In the genomic region with DNA sequence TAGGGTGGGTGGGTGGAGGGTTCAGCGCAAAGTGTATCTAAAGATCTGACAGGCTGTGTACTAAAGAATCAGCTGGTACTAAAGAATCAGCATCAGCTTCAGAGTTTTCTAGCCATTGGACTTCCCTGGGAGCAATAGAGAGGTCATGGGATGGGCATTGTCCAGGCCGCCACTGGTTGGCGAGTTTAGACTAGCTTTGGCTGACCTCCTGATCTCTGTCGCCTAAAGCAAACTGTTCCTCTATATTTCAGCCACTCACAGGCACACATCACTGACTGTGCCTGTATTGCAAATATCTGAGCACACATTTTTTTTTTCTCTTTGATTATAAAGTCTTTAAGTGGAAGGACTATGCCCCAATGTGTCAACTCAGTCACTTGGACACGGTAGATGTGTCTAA, we compare ENCODE assay signal across 35 cellular contexts.
"Had no signal": no experiment of that assay in that cellular context is flagged by ENCODE, and none has a peak within 500 bp of the region (broad histone marks: within the 10 kb centered on the region; RNA-seq: fewer than 3 reads in every experiment).

No MANE protein-coding gene starts in this region.

- DNase-seq: activated effector memory CD4-positive, alpha-beta T cell treated with anti-CD3 and anti-CD28 coated beads, Interleukin-2, amount 50 U/mL, for 16 hours; activated effector memory CD4-positive, alpha-beta T cell treated with Interleukin-2 at 50 U/mL for 16 hours; activated gamma-delta T cell; activated gamma-delta T cell treated with Interleukin-2 at 50 U/mL for 16 hours; activated naive CD4-positive, alpha-beta T cell; activated naive CD4-positive, alpha-beta T cell treated with anti-CD3 and anti-CD28 coated beads for 36 hours; activated naive CD4-positive, alpha-beta T cell treated with anti-CD3 and anti-CD28 coated beads, Interleukin-2, amount 10 ng/mL, durations not matched to agents 7 days and 5 days; activated naive CD4-positive, alpha-beta T cell treated with anti-CD3 and anti-CD28 coated beads, Interleukin-2, amount 50 U/mL, for 16 hours; activated naive CD4-positive, alpha-beta T cell treated with Interleukin-2 at 50 U/mL for 16 hours; activated naive CD8-positive, alpha-beta T cell treated with anti-CD3 and anti-CD28 coated beads for 36 hours; activated naive CD8-positive, alpha-beta T cell treated with anti-CD3 and anti-CD28 coated beads, Interleukin-2, amount 10 ng/mL, durations not matched to agents 7 days and 5 days; activated naive CD8-positive, alpha-beta T cell treated with anti-CD3 and anti-CD28 coated beads, Interleukin-2, amount 50 U/mL, for 24 hours; activated T-cell treated with anti-CD3 and anti-CD28 coated beads for 4 hours; activated T-cell treated with anti-CD3 and anti-CD28 coated beads, Interleukin-2, amount 50 U/mL, for 1 hour; activated T-cell treated with anti-CD3 and anti-CD28 coated beads, Interleukin-2, amount 50 U/mL, for 24 hours; activated T-cell treated with anti-CD3 and anti-CD28 coated beads, Interleukin-2, amount 50 U/mL, for 4 hours; activated T-cell treated with anti-CD3 and anti-CD28 coated beads, Interleukin-2, amount 50 U/mL, for 48 hours; activated T-cell treated with anti-CD3 and anti-CD28 coated beads, Interleukin-2, amount 50 U/mL, for 72 hours; adrenal gland; amniotic stem cell; amygdala; anterior cingulate cortex; aorta; body of pancreas; brain microvascular endothelial cell; caudate nucleus; central memory CD4-positive, alpha-beta T cell; cerebellar nuclear complex had no signal

- H3K27me3 ChIP-seq: adrenal gland, ascending aorta, brain microvascular endothelial cell, breast epithelium, cardiac muscle cell had no signal

- H3K27ac ChIP-seq: adrenal gland, ascending aorta, body of pancreas, brain microvascular endothelial cell, breast epithelium, cardiac muscle cell had no signal

- FAIRE-seq: astrocyte, bronchial epithelial cell had no signal

- H3K4me1 ChIP-seq: adrenal gland, ascending aorta, body of pancreas, breast epithelium had no signal

- H3K4me3 ChIP-seq: adrenal gland, ascending aorta, body of pancreas, breast epithelium, cardiac muscle cell had no signal

- ATAC-seq: activated naive CD4-positive, alpha-beta T cell treated with anti-CD3 and anti-CD28 coated beads, Interleukin-2, amount 50 U/mL, for 72 hours; activated naive CD8-positive, alpha-beta T cell treated with anti-CD3 and anti-CD28 coated beads, Interleukin-2, amount 50 U/mL, for 24 hours; activated T-cell treated with anti-CD3 and anti-CD28 coated beads, Interleukin-2, amount 50 U/mL, for 4 hours; activated T-cell treated with anti-CD3 and anti-CD28 coated beads, Interleukin-2, amount 50 U/mL, for 72 hours; activated T-helper 17 cell treated with anti-CD3 and anti-CD28 coated beads, Interleukin-2, amount 50 U/mL, for 72 hours; body of pancreas had no signal

- H3K9me3 ChIP-seq: adrenal gland, ascending aorta, body of pancreas, breast epithelium had no signal

- H3K36me3 ChIP-seq: adrenal gland, ascending aorta, brain microvascular endothelial cell, breast epithelium, cardiac muscle cell had no signal
